ENCODE assay signal across 29 cellular contexts in the genomic region with DNA sequence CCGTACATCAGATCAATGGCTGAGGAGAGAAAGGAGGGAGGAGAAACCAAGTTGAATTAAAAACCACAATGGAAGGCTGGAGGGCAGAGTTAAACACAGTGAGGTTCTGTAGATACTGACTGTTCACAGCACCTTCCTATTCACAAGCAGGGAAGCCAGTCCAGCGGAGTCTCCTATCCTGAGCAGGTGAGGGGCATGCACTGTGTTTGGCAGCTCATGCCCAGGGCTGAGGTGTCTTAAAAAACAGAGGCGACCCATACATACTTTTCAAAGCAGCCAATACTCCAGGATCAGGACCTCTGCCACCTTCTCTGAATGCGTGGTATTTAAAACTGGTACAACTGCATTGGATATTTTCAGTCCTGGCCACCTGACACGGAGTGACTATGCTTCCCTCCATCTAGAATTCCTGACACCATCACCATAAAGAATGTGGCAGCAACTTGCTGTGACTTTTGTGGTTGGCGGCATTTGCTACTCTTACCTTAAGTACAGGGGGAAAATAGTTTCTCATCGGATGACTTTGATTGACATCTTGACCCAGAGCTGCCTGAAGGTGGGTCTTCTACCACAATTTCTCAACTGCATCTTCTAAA. TPM values are rescaled to one million over a fixed set of nuclear protein-coding genes. Genes with fewer than 3 reads are reported as not detected.
DNase-seq lines count a peak whose midpoint lies in the region; ATAC-seq and TF ChIP-seq lines count a peak whose summit lies in the region.
"Had no signal": no experiment of that assay in that cellular context is flagged by ENCODE, and none has a peak within 500 bp of the region (broad histone marks: within the 10 kb centered on the region; RNA-seq: fewer than 3 reads in every experiment).

No MANE protein-coding gene starts in this region.

- H3K27ac ChIP-seq in BLaER1 (peak overlapping the region; percentile 50; the same call in 1 of the 2 replicates), sigmoid colon (peak overlapping the region; percentile 1 to 79 (median 38))
- H3K27ac ChIP-seq: C4-2B, pancreas had no signal

- peak; percentile 13 for DNase-seq in CD14-positive monocyte (ENCODE audit: low spot score)
- no peak for DNase-seq in memory B cell (ENCODE audit: low spot score in 2 of 2)
- DNase-seq in sigmoid colon, result peak; percentile 57
- no peak for DNase-seq in kidney glomerular epithelial cell (lab: John Stamatoyannopoulos, UW)
- DNase-seq in NCI-H345 (lab: John Stamatoyannopoulos, UW), result no peak
- DNase-seq: activated CD4-positive, alpha-beta T cell treated with anti-CD3 and anti-CD28 coated beads for 36 hours; activated CD8-positive, alpha-beta T cell treated with anti-CD3 and anti-CD28 coated beads, Interleukin-2, amount 10 ng/mL, durations not matched to agents 7 days and 5 days; activated gamma-delta T cell; caudate nucleus; foreskin fibroblast; HCEC 1CT; Kasumi-1; MV-4-11; NCI-H1436 treated with DMSO at 0.1 percent for 48 hours; NCI-H2081 treated with DMSO at 0.1 percent for 48 hours; NCI-H2227 treated with DMSO at 0.1 percent for 48 hours; NCI-H69; pancreas; SHP77 treated with DMSO at 0.1 percent for 48 hours; stimulated activated CD4-positive, alpha-beta T cell treated with anti-CD3 and anti-CD28 coated beads, Interleukin-12 subunit alpha, Interleukin-12 subunit beta, amount 100 ng/mL, for 4 hours; stimulated activated CD4-positive, alpha-beta T cell treated with anti-CD3 and anti-CD28 coated beads, Interleukin-2, amount 100 ng/mL, for 48 hours; stomach had no signal

- intact Hi-C loops in CD14-positive monocyte (cut with micrococcal nuclease), result no loop called here
- intact Hi-C loops in sigmoid colon (cut with DNase I), result no loop called here

- no peak for TF ChIP-seq CTCF in CD14-positive monocyte (IDR thresholded peaks at IDR 0.05)
- TF ChIP-seq CTCF in sigmoid colon (IDR thresholded peaks at IDR 0.05), result no peak

- H3K4me3 ChIP-seq in BLaER1 (peak overlapping the region; percentile 9; the same call in 1 of the 2 replicates), sigmoid colon (no peak overlapping the region)
- H3K4me3 ChIP-seq: pancreas, stomach, tibial artery had no signal

- H3K36me3 Mint-ChIP-seq in CD14-positive monocyte (peaks cover 89 to 90% of the 10 kb centered on the region in 2 donors), memory B cell (peaks cover 42% of the 10 kb centered on the region)

- H3K27me3 ChIP-seq in BLaER1 (no peaks in the 10 kb centered on the region), sigmoid colon (no peaks in the 10 kb centered on the region)
- H3K27me3 ChIP-seq: pancreas, stomach, tibial artery had no signal

- H3K9me3 ChIP-seq in BLaER1 (no peaks in the 10 kb centered on the region), sigmoid colon (no peaks in the 10 kb centered on the region)
- H3K9me3 ChIP-seq: pancreas, stomach, tibial artery had no signal

- WGBS in sigmoid colon, 2 donors, result 75 to 89% methylated on average over 7 of the region's 7 CpGs

- TF ChIP-seq EP300 in sigmoid colon (IDR thresholded peaks at IDR 0.05), result no peak

- peak overlapping the region; percentile 79 for H3K4me2 ChIP-seq in BLaER1

- H3K4me3 Mint-ChIP-seq in CD14-positive monocyte, result no peak overlapping the region
- no peak overlapping the region for H3K4me3 Mint-ChIP-seq in memory B cell
- H3K4me3 Mint-ChIP-seq: activated CD4-positive, alpha-beta T cell treated with anti-CD3 and anti-CD28 coated beads for 36 hours; activated CD8-positive, alpha-beta T cell treated with anti-CD3 and anti-CD28 coated beads, Interleukin-2, amount 10 ng/mL, durations not matched to agents 7 days and 5 days; neural crest cell; T-helper 2 cell treated with Interferon-gamma antibody and Interleukin-4, amounts not matched to agents 5 μg/mL and 100 μg/mL, for 36 hours had no signal

- H3K36me3 ChIP-seq in BLaER1 (peaks cover 94% of the 10 kb centered on the region), sigmoid colon (peaks cover 25 to 71% (median 47%) of the 10 kb centered on the region in 4 donors)

- peak overlapping the region in 2 of 7 donors; percentile 26 to 84 for H3K27ac Mint-ChIP-seq in CD14-positive monocyte
- peak overlapping the region; percentile 84 for H3K27ac Mint-ChIP-seq in memory B cell
- H3K27ac Mint-ChIP-seq: activated CD4-positive, alpha-beta T cell treated with anti-CD3 and anti-CD28 coated beads for 36 hours; activated CD8-positive, alpha-beta T cell treated with anti-CD3 and anti-CD28 coated beads, Interleukin-2, amount 10 ng/mL, durations not matched to agents 7 days and 5 days; T-helper 2 cell treated with Interferon-gamma antibody and Interleukin-4, amounts not matched to agents 5 μg/mL and 100 μg/mL, for 36 hours had no signal

- no peak for TF ChIP-seq POLR2A in sigmoid colon (IDR thresholded peaks at IDR 0.05)

- H3K9ac ChIP-seq in BLaER1, result peak overlapping the region; percentile 51; the same call in 1 of the 2 replicates

- H3K9me3 Mint-ChIP-seq in CD14-positive monocyte (no peaks in the 10 kb centered on the region), memory B cell (no peaks in the 10 kb centered on the region)
- H3K9me3 Mint-ChIP-seq: neural crest cell; T-helper 2 cell treated with Interferon-gamma antibody and Interleukin-4, amounts not matched to agents 5 μg/mL and 100 μg/mL, for 36 hours had no signal

- peaks cover 100% of the 10 kb centered on the region for H4K20me1 ChIP-seq in BLaER1

- ATAC-seq in memory B cell (ENCODE audit: low read depth) (no peak), HG03159 (IDR thresholded peaks at IDR 0.05; ENCODE audit: unreplicated experiment) (no peak)
- ATAC-seq: activated CD4-positive, alpha-beta T cell treated with anti-CD3 and anti-CD28 coated beads for 36 hours; activated CD8-positive, alpha-beta T cell treated with anti-CD3 and anti-CD28 coated beads, Interleukin-2, amount 10 ng/mL, durations not matched to agents 7 days and 5 days; esophagus mucosa had no signal

- no peaks in the 10 kb centered on the region for H3K27me3 Mint-ChIP-seq in CD14-positive monocyte (ENCODE audit: low read depth in 3 of 3)
- no peaks in the 10 kb centered on the region for H3K27me3 Mint-ChIP-seq in memory B cell
- H3K27me3 Mint-ChIP-seq: activated CD4-positive, alpha-beta T cell treated with anti-CD3 and anti-CD28 coated beads for 36 hours had no signal

- H3K4me1 ChIP-seq in BLaER1 (peaks cover 77% of the 10 kb centered on the region), sigmoid colon (peaks cover 0 to 79% (median 58%) of the 10 kb centered on the region in 4 donors)
- H3K4me1 ChIP-seq: pancreas had no signal

- no peaks in the 10 kb centered on the region for H3K4me1 Mint-ChIP-seq in CD14-positive monocyte
- peaks cover 38% of the 10 kb centered on the region for H3K4me1 Mint-ChIP-seq in memory B cell

RNA-seq across cellular contexts. Expression of gene USP22, which starts 21.5 kb away (rescaled TPM):
- polyA plus RNA-seq in CD14-positive monocyte, result 10 to 100 TPM; 20.4 to 27.3 TPM
- total RNA-seq in sigmoid colon, result 10 to 100 TPM; 68.8 to 84.2 (median 83.4) TPM
- 10 to 100 TPM; 25.2 to 71.2 (median 30.1) TPM for polyA plus RNA-seq in sigmoid colon

Comparison
In these comparisons a context has a peak if more than half of its experiments do, and no peak if none do; other contexts are left out.
1. DNase-seq: peak in CD14-positive monocyte (single experiment) and sigmoid colon (single experiment); none in memory B cell (0 of 2), kidney glomerular epithelial cell (single experiment) and NCI-H345 (single experiment).